ENCODE assay signal across 9 cellular contexts in the genomic region with DNA sequence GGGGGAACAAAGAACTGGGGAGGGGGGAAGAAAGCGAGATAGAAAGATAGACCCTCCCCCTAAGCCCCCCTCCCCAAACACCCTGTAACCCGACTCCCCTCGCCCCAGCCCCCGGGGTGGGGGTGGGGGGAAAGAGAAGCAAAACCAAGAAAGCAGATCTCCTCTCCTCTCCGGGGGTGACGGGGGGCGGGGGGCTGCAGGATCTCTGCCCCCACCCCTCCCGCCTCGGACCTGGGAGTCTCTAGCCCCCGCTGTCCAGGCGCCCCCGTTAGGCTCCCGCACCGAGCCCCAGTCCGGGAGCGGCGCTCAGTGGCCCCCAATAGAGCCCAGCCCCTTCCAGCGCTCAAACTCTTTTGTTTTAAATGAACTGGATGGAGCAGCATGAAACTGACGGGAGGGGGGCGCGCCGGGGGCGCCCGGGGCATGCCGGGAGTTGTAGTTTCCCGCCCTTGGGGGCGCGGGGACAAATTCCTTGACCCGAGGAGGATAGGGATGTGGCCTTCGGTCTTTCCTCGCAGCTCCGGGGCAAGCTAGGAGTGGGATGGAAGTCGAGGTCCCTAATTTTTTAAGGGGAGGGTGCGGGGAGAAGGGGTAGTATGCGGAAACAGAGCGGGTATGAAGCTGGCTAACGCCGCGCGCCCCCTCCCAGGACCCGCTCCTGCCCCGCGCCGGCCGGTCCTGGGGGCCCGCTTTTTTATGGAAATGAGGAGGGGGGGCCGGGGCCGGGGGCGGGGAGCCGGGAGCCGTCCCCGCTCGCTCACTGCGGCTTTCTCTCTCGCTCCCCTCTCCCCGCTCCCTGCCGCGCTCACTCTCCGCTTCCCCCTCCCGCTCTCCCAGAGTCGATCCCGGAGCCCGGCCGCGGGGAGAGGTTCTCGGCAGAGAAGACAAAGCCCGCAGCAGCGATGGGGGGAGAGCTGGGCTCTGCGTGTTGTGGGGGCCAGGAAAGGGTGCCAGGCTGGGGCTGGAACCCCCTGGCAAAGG. TPM values are rescaled to one million over a fixed set of nuclear protein-coding genes. Genes with fewer than 3 reads are reported as not detected.
DNase-seq lines count a peak whose midpoint lies in the region; ATAC-seq, FAIRE-seq and TF ChIP-seq lines count a peak whose summit lies in the region.
"Had no signal": no experiment of that assay in that cellular context is flagged by ENCODE, and none has a peak within 500 bp of the region (broad histone marks: within the 10 kb centered on the region; RNA-seq: fewer than 3 reads in every experiment).

A gene with protein sequence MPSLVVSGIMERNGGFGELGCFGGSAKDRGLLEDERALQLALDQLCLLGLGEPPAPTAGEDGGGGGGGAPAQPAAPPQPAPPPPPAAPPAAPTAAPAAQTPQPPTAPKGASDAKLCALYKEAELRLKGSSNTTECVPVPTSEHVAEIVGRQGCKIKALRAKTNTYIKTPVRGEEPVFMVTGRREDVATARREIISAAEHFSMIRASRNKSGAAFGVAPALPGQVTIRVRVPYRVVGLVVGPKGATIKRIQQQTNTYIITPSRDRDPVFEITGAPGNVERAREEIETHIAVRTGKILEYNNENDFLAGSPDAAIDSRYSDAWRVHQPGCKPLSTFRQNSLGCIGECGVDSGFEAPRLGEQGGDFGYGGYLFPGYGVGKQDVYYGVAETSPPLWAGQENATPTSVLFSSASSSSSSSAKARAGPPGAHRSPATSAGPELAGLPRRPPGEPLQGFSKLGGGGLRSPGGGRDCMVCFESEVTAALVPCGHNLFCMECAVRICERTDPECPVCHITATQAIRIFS (minus strand): TSS at position 355 of the 981 bp plus-strand sequence. CDS start 467 bp downstream, outside the sequence.

- no peaks in the 10 kb centered on the region for H3K36me3 ChIP-seq in tibial artery

- ATAC-seq in foreskin keratinocyte (peak; percentile 67), GM21360 (IDR thresholded peaks at IDR 0.05; ENCODE audit: unreplicated experiment) (no peak)

- H3K4me1 ChIP-seq in foreskin keratinocyte (no peaks in the 10 kb centered on the region), tibial artery (peaks cover 0 to 23% (median 14%) of the 10 kb centered on the region in 4 donors)

- no peak for TF ChIP-seq CTCF in LNCaP clone FGC (IDR thresholded peaks at IDR 0.05; ENCODE audit: control insufficient read depth, extremely low read depth, insufficient read depth)
- TF ChIP-seq CTCF in RWPE1 (conservative IDR thresholded peaks at IDR 0.05; ENCODE audit: low read depth): no peak
- no peak for TF ChIP-seq CTCF in foreskin keratinocyte (conservative IDR thresholded peaks at IDR 0.05)
- no peak for TF ChIP-seq CTCF in nephron (IDR thresholded peaks at IDR 0.05; ENCODE audit: unreplicated experiment in 3 of 3)
- TF ChIP-seq CTCF in tibial artery (IDR thresholded peaks at IDR 0.05): no peak

- H3K4me3 Mint-ChIP-seq in nephron: peak within 1 kb of the TSS; percentile 98 to 100 (median 98)

- intact Hi-C loops in tibial artery (cut with DNase I; ENCODE audit: low total_unique reads): no loop called here

- H3K36me3 Mint-ChIP-seq in nephron (ENCODE audit: low read depth): peaks cover 38% of the 10 kb centered on the region

- H3K4me1 Mint-ChIP-seq in nephron: peaks cover 69% of the 10 kb centered on the region

- H3K27me3 Mint-ChIP-seq in nephron (ENCODE audit: low read depth): no peaks in the 10 kb centered on the region

- CTCF ChIA-PET in RWPE1 (lab: Yijun Ruan, JAX): interaction anchor here (0.5 to 1.5 kb wide), 5 partner anchors 36 to 148 kb away, joined by 3 to 7 read pairs (median 3); a partner anchor contains a TSS

- H3K9me3 ChIP-seq in tibial artery: no peaks in the 10 kb centered on the region

- no peaks in the 10 kb centered on the region for H3K9me3 Mint-ChIP-seq in nephron

- peak within 1 kb of the TSS; percentile 82 to 99 (median 97) for H3K27ac Mint-ChIP-seq in nephron

- no peaks in the 10 kb centered on the region for H3K27me3 ChIP-seq in foreskin keratinocyte
- peaks cover 0 to 13% of the 10 kb centered on the region in 2 donors for H3K27me3 ChIP-seq in tibial artery

- POLR2A ChIA-PET in RWPE1 (lab: Yijun Ruan, JAX; ENCODE audit: low non-redundant PET): interaction anchor here (0.6 kb wide), 1 partner anchor 85 kb away, joined by 4 read pairs; no protein-coding TSS in a partner anchor

- peak within 1 kb of the TSS; percentile 79 for H3K27ac ChIP-seq in RWPE1
- peak within 1 kb of the TSS; percentile 50 for H3K27ac ChIP-seq in foreskin keratinocyte
- peak within 1 kb of the TSS; percentile 55 to 62 for H3K27ac ChIP-seq in tibial artery
- H3K27ac ChIP-seq: epithelial cell of prostate had no signal

- FAIRE-seq in G401.6 (lab: Jason Lieb, UNC): peak; percentile 67

- DNase-seq in LNCaP clone FGC (ENCODE audit: low read depth) (no peak), RWPE1 (ENCODE audit: low spot score) (peak; percentile 82), activated gamma-delta T cell (lab: John Stamatoyannopoulos, UW) (peak; percentile 44), foreskin keratinocyte (no peak), tibial artery (peak; percentile 71 to 82)

- H3K4me3 ChIP-seq in LNCaP clone FGC (ENCODE audit: low read depth, low read length) (peak within 1 kb of the TSS; percentile 84), tibial artery (peak within 1 kb of the TSS; percentile 74 to 79)

RNA-seq across cellular contexts. Expression of the gene that starts here (rescaled TPM):
- 3.5 and 4.1 TPM in 2 replicates for total RNA-seq in foreskin keratinocyte
- 3.4 TPM in 2 replicates for polyA plus RNA-seq in foreskin keratinocyte

Comparison
In these comparisons a context has a peak if more than half of its experiments do, and no peak if none do; other contexts are left out.
1. DNase-seq: peak in RWPE1 (single experiment), activated gamma-delta T cell (single experiment) and tibial artery (2 of 2); none in LNCaP clone FGC (single experiment) and foreskin keratinocyte (0 of 2).
2. Peak in every context shown above with its lines, with median percentiles within 50 percentile points of each other: H3K27ac ChIP-seq.